Comparison of ENCODE assay signal across 9 cellular contexts in genomic region chr11:7019500-7020182, GRCh38. TPM values are rescaled to one million over a fixed set of nuclear protein-coding genes. Genes with fewer than 3 reads are reported as not detected.
A peak's percentile ranks its signal among the peaks of the same experiment; 100 is the strongest.
DNase-seq lines count a peak whose midpoint lies in the region; ATAC-seq, FAIRE-seq and TF ChIP-seq lines count a peak whose summit lies in the region.
"Had no signal": no experiment of that assay in that cellular context is flagged by ENCODE, and none has a peak within 500 bp of the region (broad histone marks: within the 10 kb centered on the region; RNA-seq: fewer than 3 reads in every experiment).

No MANE protein-coding gene starts in this region.

- peak overlapping the region; percentile 100 for H3K4me3 Mint-ChIP-seq in H9
- H3K4me3 Mint-ChIP-seq in activated T-helper 1 cell treated with anti-CD3 and anti-CD28 coated beads, Interleukin-12 subunit alpha, Interleukin-12 subunit beta, Interleukin-2, Interleukin-4 antibody, amounts not matched to agents 30 ng/mL and 10 ng/mL and 1 ng/mL, durations not matched to agents 14 hours and 24 hours and 36 hours: peak overlapping the region; percentile 31

- H3K79me1 ChIP-seq in H9 (ENCODE audit: insufficient read depth, low read depth, low read length, poor library complexity, severe bottlenecking): no peaks in the 10 kb centered on the region

- H2AK5ac ChIP-seq in H9 (ENCODE audit: insufficient read length, low read length): no peak overlapping the region

- peak overlapping the region; percentile 56 to 99 (median 96); a peak in 6 of 7 replicates for H3K27ac Mint-ChIP-seq in H9
- no peak overlapping the region for H3K27ac Mint-ChIP-seq in activated T-helper 1 cell treated with anti-CD3 and anti-CD28 coated beads, Interleukin-12 subunit alpha, Interleukin-12 subunit beta, Interleukin-2, Interleukin-4 antibody, amounts not matched to agents 30 ng/mL and 10 ng/mL and 1 ng/mL, durations not matched to agents 14 hours and 24 hours and 36 hours

- no peak overlapping the region for H3K4ac ChIP-seq in H9 (ENCODE audit: low read depth, low read length)

- peak; percentile 1 to 56 (median 46) for ATAC-seq in heart right ventricle

- no peaks in the 10 kb centered on the region for H4K20me1 ChIP-seq in H9 (ENCODE audit: control insufficient read depth, insufficient read depth, insufficient read length)

- no peak overlapping the region for H2BK5ac ChIP-seq in H9 (ENCODE audit: insufficient read length, low read length)

- H3K4me3 ChIP-seq in AG09309 (ENCODE audit: control insufficient read depth, low read depth, low read length) (peak overlapping the region; percentile 93), heart right ventricle (peak overlapping the region; percentile 36 to 76 (median 63)), retinal pigment epithelial cell (ENCODE audit: low read length) (peak overlapping the region; percentile 97)

- H3K56ac ChIP-seq in H9 (ENCODE audit: insufficient read length, low read depth, low read length): no peak overlapping the region

- intact Hi-C loops in activated T-helper 1 cell treated with anti-CD3 and anti-CD28 coated beads, Interleukin-12 subunit alpha, Interleukin-12 subunit beta, Interleukin-2, Interleukin-4 antibody, amounts not matched to agents 30 ng/mL and 10 ng/mL and 1 ng/mL, durations not matched to agents 14 hours and 24 hours and 36 hours (cut with micrococcal nuclease): no loop called here
- intact Hi-C loops in heart right ventricle (cut with DNase I): no loop called here

- peaks cover 9 to 12% of the 10 kb centered on the region in 2 experiments for H3K4me1 Mint-ChIP-seq in H9
- no peaks in the 10 kb centered on the region for H3K4me1 Mint-ChIP-seq in activated T-helper 1 cell treated with anti-CD3 and anti-CD28 coated beads, Interleukin-12 subunit alpha, Interleukin-12 subunit beta, Interleukin-2, Interleukin-4 antibody, amounts not matched to agents 30 ng/mL and 10 ng/mL and 1 ng/mL, durations not matched to agents 14 hours and 24 hours and 36 hours (ENCODE audit: low read depth)

- peak overlapping the region; percentile 93 for H3K18ac ChIP-seq in H9 (ENCODE audit: insufficient read length, low read depth, low read length)

- no peak overlapping the region for H4K91ac ChIP-seq in H9 (ENCODE audit: insufficient read length, low read depth, low read length)

- H3K4me1 ChIP-seq in H9 (ENCODE audit: insufficient read depth, low read length): no peaks in the 10 kb centered on the region
- H3K4me1 ChIP-seq in heart right ventricle: peaks cover 0 to 18% (median 8%) of the 10 kb centered on the region in 9 donors

- H2BK15ac ChIP-seq in H9 (ENCODE audit: low read depth, low read length): no peak overlapping the region

- no peak overlapping the region for H2BK20ac ChIP-seq in H9 (ENCODE audit: low read depth, low read length, poor library complexity, severe bottlenecking)

- H3K23ac ChIP-seq in H9 (ENCODE audit: insufficient read length, low read depth, low read length): no peak overlapping the region

- H4K8ac ChIP-seq in H9 (replicated peaks; ENCODE audit: insufficient read length, low read depth, low read length): no peak overlapping the region

- H3K36me3 ChIP-seq in heart right ventricle: no peaks in the 10 kb centered on the region

- TF ChIP-seq CTCF in AG09309 (IDR thresholded peaks at IDR 0.05; ENCODE audit: control insufficient read depth, insufficient read depth, low read depth, low read length, missing control alignments) (no peak), H9 (conservative IDR thresholded peaks at IDR 0.05) (no peak), heart right ventricle (IDR thresholded peaks at IDR 0.05) (no peak), retinal pigment epithelial cell (conservative IDR thresholded peaks at IDR 0.05; ENCODE audit: low read depth, low read length) (no peak)

- H3K9me3 Mint-ChIP-seq in H9: peaks cover 0 to 3% of the 10 kb centered on the region in 2 experiments; a peak in 2 of 5 replicates
- no peaks in the 10 kb centered on the region for H3K9me3 Mint-ChIP-seq in activated T-helper 1 cell treated with anti-CD3 and anti-CD28 coated beads, Interleukin-12 subunit alpha, Interleukin-12 subunit beta, Interleukin-2, Interleukin-4 antibody, amounts not matched to agents 30 ng/mL and 10 ng/mL and 1 ng/mL, durations not matched to agents 14 hours and 24 hours and 36 hours

- no peak overlapping the region for H3T11ph ChIP-seq in H9 (ENCODE audit: low read length)

- DNase-seq in AG09309 (ENCODE audit: low read depth): no peak
- peak; percentile 38 for DNase-seq in H9
- DNase-seq in activated T-helper 1 cell treated with anti-CD3 and anti-CD28 coated beads, Interleukin-12 subunit alpha, Interleukin-12 subunit beta, Interleukin-2, Interleukin-4 antibody, amounts not matched to agents 30 ng/mL and 10 ng/mL and 1 ng/mL, durations not matched to agents 14 hours and 24 hours and 36 hours (ENCODE audit: low spot score): no peak
- DNase-seq in heart right ventricle: peak; percentile 13 to 21
- DNase-seq in retinal pigment epithelial cell (ENCODE audit: low read depth): no peak
- no peak for DNase-seq in GOT3 (lab: John Stamatoyannopoulos, UW)
- DNase-seq in GM19239 (ENCODE audit: insufficient read length, low spot score): no peak
- no peak for DNase-seq in activated CD4-positive, alpha-beta T cell treated with anti-CD3 and anti-CD28 coated beads, Interleukin-2, amount 50 U/mL, for 1 hour

- H2BK12ac ChIP-seq in H9 (ENCODE audit: insufficient read length, low read depth, low read length): no peak overlapping the region

- peak overlapping the region; percentile 86 for H3K14ac ChIP-seq in H9 (ENCODE audit: insufficient read depth, low read length)

- H3K27me3 ChIP-seq in H9 (ENCODE audit: insufficient read depth, low read length) (no peaks in the 10 kb centered on the region), heart right ventricle (peaks cover 0 to 21% (median 0%) of the 10 kb centered on the region in 7 donors)

- no peak for FAIRE-seq in GM19239 (lab: Jason Lieb, UNC)
- FAIRE-seq: colon had no signal

- no peaks in the 10 kb centered on the region for H3K79me2 ChIP-seq in H9 (ENCODE audit: insufficient read depth, low read length)

- H3K36me3 Mint-ChIP-seq in H9 (ENCODE audit: insufficient read depth in 1 of 3, low read depth in 3 of 3): no peaks in the 10 kb centered on the region; a peak in 1 of 7 replicates
- no peaks in the 10 kb centered on the region for H3K36me3 Mint-ChIP-seq in activated T-helper 1 cell treated with anti-CD3 and anti-CD28 coated beads, Interleukin-12 subunit alpha, Interleukin-12 subunit beta, Interleukin-2, Interleukin-4 antibody, amounts not matched to agents 30 ng/mL and 10 ng/mL and 1 ng/mL, durations not matched to agents 14 hours and 24 hours and 36 hours (ENCODE audit: low read depth)

- H3K4me2 ChIP-seq in H9 (ENCODE audit: insufficient read depth, insufficient read length, low read length): peak overlapping the region; percentile 86

- peaks cover 3% of the 10 kb centered on the region for H3K23me2 ChIP-seq in H9 (ENCODE audit: insufficient read length, low read depth, low read length, poor library complexity, severe bottlenecking)

- H3K9me3 ChIP-seq in H9 (ENCODE audit: control insufficient read depth, low read depth, low read length) (no peaks in the 10 kb centered on the region), heart right ventricle (no peaks in the 10 kb centered on the region)

- H3K27ac ChIP-seq in H9 (ENCODE audit: insufficient read length, low read depth, low read length): no peak overlapping the region
- H3K27ac ChIP-seq in heart right ventricle: peak overlapping the region in 8 of 10 donors; percentile 56 to 73 (median 68)

- H2BK120ac ChIP-seq in H9 (ENCODE audit: low read depth, low read length, poor library complexity, severe bottlenecking): no peak overlapping the region

- H2AFZ ChIP-seq in H9 (ENCODE audit: low read length): peak overlapping the region; percentile 94

- H3K9ac ChIP-seq in H9 (ENCODE audit: extremely low read depth, insufficient read length, low read length): peak overlapping the region; percentile 85

- WGBS in H9 (ENCODE audit: extremely low coverage, insufficient read length, low lambda C conversion rate): no CpG with 5 or more reads among the region's 26 CpGs
- WGBS in heart right ventricle, 2 donors: 2 to 6% methylated on average over 26 of the region's 26 CpGs

- peaks cover 10% of the 10 kb centered on the region for H3K27me3 Mint-ChIP-seq in H9 (ENCODE audit: low read depth)
- peaks cover 24% of the 10 kb centered on the region for H3K27me3 Mint-ChIP-seq in activated T-helper 1 cell treated with anti-CD3 and anti-CD28 coated beads, Interleukin-12 subunit alpha, Interleukin-12 subunit beta, Interleukin-2, Interleukin-4 antibody, amounts not matched to agents 30 ng/mL and 10 ng/mL and 1 ng/mL, durations not matched to agents 14 hours and 24 hours and 36 hours (ENCODE audit: insufficient read depth)

- no peak overlapping the region for H4K5ac ChIP-seq in H9 (ENCODE audit: insufficient read length, low read depth, low read length)

RNA-seq across cellular contexts. Expression of gene ZNF214, which starts 0.5 kb away (rescaled TPM):
- total RNA-seq in H9 (2021): 4.0 and 5.0 TPM in 2 replicates
- not detected in 2 replicates for total RNA-seq in activated T-helper 1 cell treated with anti-CD3 and anti-CD28 coated beads, Interleukin-12 subunit alpha, Interleukin-12 subunit beta, Interleukin-2, Interleukin-4 antibody, amounts not matched to agents 30 ng/mL and 10 ng/mL and 1 ng/mL, durations not matched to agents 14 hours and 24 hours and 36 hours
- total RNA-seq in heart right ventricle: 1 to 10 TPM in 6 of 10 donors, under 1 TPM in 4; 0.61 to 2.0 (median 1.3) TPM
- polyA plus RNA-seq in heart right ventricle: under 1 TPM; 0.22 to 0.68 TPM

RNA-seq across cellular contexts. Expression of gene NLRP14, which starts 0.6 kb away (rescaled TPM):
- total RNA-seq in H9 (2021) (0.07 TPM in 1 of 2 replicates, not detected in the other), heart right ventricle (under 1 TPM in 2 of 10 donors, not detected in 8; 0.07 to 0.11 TPM)
- total RNA-seq in activated T-helper 1 cell treated with anti-CD3 and anti-CD28 coated beads, Interleukin-12 subunit alpha, Interleukin-12 subunit beta, Interleukin-2, Interleukin-4 antibody, amounts not matched to agents 30 ng/mL and 10 ng/mL and 1 ng/mL, durations not matched to agents 14 hours and 24 hours and 36 hours: 0.05 and 0.10 TPM in 2 replicates
- polyA plus RNA-seq in heart right ventricle: not detected

Comparison
In these comparisons a context has a peak if more than half of its experiments do, and no peak if none do; other contexts are left out.
1. DNase-seq: peak in H9 (single experiment) and heart right ventricle (2 of 2); none in AG09309 (single experiment), activated T-helper 1 cell treated with anti-CD3 and anti-CD28 coated beads, Interleukin-12 subunit alpha, Interleukin-12 subunit beta, Interleukin-2, Interleukin-4 antibody, amounts not matched to agents 30 ng/mL and 10 ng/mL and 1 ng/mL, durations not matched to agents 14 hours and 24 hours and 36 hours (single experiment), retinal pigment epithelial cell (single experiment), GOT3 (single experiment), GM19239 (single experiment) and activated CD4-positive, alpha-beta T cell treated with anti-CD3 and anti-CD28 coated beads, Interleukin-2, amount 50 U/mL, for 1 hour (single experiment).
2. Peak in every context shown above with its lines, with median percentiles within 50 percentile points of each other: H3K4me3 ChIP-seq.